ENCODE assay signal across 8 cellular contexts in the genomic region with DNA sequence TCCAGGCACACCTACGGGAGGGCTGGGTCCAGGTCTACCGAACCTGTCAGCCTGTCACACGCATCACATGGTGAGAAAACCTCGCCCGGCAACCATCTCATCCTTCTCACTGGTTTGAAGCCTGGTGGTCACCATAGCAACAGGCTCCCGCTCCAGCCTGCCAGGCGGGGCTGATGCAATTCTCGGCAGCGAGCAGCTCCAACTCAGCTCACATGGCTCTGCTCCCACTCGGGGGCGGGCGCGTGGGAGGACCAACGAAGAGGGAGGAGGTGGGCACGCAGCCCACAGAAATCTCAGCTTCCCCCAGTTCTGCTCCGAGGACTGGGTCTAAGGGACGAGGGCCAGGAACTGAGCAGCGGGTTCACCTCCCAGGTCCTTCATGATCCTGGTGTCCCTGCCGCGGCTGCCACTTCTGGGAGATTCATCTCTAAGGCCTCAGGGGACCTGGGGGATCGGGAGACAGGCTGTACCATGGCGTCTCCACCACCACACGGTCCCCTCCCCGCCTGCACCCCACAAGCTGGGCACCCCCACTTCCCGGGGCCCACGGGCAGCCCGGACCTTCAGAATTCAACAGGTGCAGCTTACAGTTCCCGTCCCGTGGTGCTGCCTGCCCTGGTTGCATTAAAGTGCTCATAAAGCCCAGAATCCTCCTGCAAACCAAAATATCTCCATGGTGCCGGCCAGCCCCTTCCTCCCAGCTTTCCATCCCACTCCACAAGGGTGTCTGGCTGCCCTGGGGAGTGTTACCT.
DNase-seq lines count a peak whose midpoint lies in the region; ATAC-seq and TF ChIP-seq lines count a peak whose summit lies in the region.

No MANE protein-coding gene starts in this region.

- ATAC-seq in GM21526 (IDR thresholded peaks at IDR 0.05; ENCODE audit: low FRiP score, unreplicated experiment) (no peak), HG02885 (IDR thresholded peaks at IDR 0.05; ENCODE audit: poor library complexity, unreplicated experiment) (no peak), GM19035 (IDR thresholded peaks at IDR 0.05; ENCODE audit: unreplicated experiment) (no peak), GM21528 (IDR thresholded peaks at IDR 0.05; ENCODE audit: low FRiP score, unreplicated experiment) (no peak)

- in situ Hi-C loops in astrocyte of the spinal cord (cut with HindIII; ENCODE audit: low sequenced_read_pairs) = no loop called here

- peak; percentile 17 for DNase-seq in DMS153 (lab: John Stamatoyannopoulos, UW)
- DNase-seq in NCI-H1105 (lab: John Stamatoyannopoulos, UW) = peak; percentile 72
- DNase-seq in astrocyte of the spinal cord (ENCODE audit: low read depth, low spot score) = peak; percentile 71
- peak; percentile 31 for DNase-seq in kidney tubule cell (ENCODE audit: low spot score)

- TF ChIP-seq CTCF in astrocyte of the spinal cord (IDR thresholded peaks at IDR 0.05; ENCODE audit: low read depth, low read length) = no peak

- no peak overlapping the region for H3K4me3 ChIP-seq in astrocyte of the spinal cord (ENCODE audit: low read depth, low read length)

Comparison
In these comparisons a context has a peak if more than half of its experiments do, and no peak if none do; other contexts are left out.
1. DNase-seq: peak in every context shown above with its lines; median percentile 72 in NCI-H1105; 71 in astrocyte of the spinal cord; 31 in kidney tubule cell; 17 in DMS153.